23 cellular contexts compared by ENCODE assay signal in the genomic region with DNA sequence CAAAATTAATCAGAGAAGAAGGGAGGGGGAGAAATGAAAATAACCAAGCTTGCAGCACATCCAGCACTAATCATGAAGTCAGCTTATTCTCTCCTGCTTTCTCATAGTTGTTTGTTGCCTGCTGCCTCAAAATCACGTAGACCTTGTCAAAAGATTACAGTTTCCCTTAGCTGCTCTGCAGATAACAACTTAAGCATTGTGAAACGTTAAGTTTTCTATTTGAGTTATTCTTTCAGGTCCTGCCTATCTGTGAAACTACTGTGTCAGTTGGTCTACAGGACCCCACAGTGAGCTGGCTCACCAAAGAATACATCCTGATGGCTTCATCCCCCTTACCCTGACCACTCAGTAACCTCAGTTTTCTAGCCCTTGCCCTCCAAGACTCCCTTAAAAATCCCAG. TPM values are rescaled to one million over a fixed set of nuclear protein-coding genes. Genes with fewer than 3 reads are reported as not detected.
DNase-seq lines count a peak whose midpoint lies in the region; ATAC-seq, FAIRE-seq and TF ChIP-seq lines count a peak whose summit lies in the region.
"Had no signal": no experiment of that assay in that cellular context is flagged by ENCODE, and none has a peak within 500 bp of the region (broad histone marks: within the 10 kb centered on the region; RNA-seq: fewer than 3 reads in every experiment).

No MANE protein-coding gene starts in this region.

- in situ Hi-C loops in HepG2 (cut with HindIII; ENCODE audit: extremely low pct_ligation_motif_present, low pct_unique_long_range_greater_than_20kb): no loop called here

- H3K4me1 ChIP-seq in HepG2 (ENCODE audit: insufficient read depth, low read length) (no peaks in the 10 kb centered on the region; the same call in 1 of the 2 replicates), right lobe of liver (no peaks in the 10 kb centered on the region)
- H3K4me1 ChIP-seq: Caco-2, HAP-1 had no signal

- intact Hi-C loops in HepG2 (cut with micrococcal nuclease; ENCODE audit: unreplicated experiment) (no loop called here), right lobe of liver (cut with DNase I) (no loop called here)
- intact Hi-C loops in activated T-helper 2 cell treated with anti-CD3 and anti-CD28 coated beads, Interferon-gamma antibody, Interleukin-2, Interleukin-4, amounts not matched to agents 10 μg/mL and 5 μg/mL and 100 μg/mL, durations not matched to agents 14 hours and 24 hours and 36 hours (cut with micrococcal nuclease): loop anchor here (5.0 kb wide), 2 partner anchors 55 to 95 kb away; no protein-coding TSS in a partner anchor

- no peaks in the 10 kb centered on the region for H4K20me1 ChIP-seq in HepG2 (ENCODE audit: insufficient read depth, low read length)

- TF ChIP-seq RAD21 in HepG2 (CRISPR knock-in tag; IDR thresholded peaks at IDR 0.05): no peak

- no peaks in the 10 kb centered on the region for H3K9me3 ChIP-seq in HepG2 (ENCODE audit: low read length)
- no peaks in the 10 kb centered on the region for H3K9me3 ChIP-seq in right lobe of liver
- H3K9me3 ChIP-seq: Caco-2, HAP-1 had no signal

- H3K36me3 ChIP-seq in HepG2 (replicated peaks in 1 of 2; ENCODE audit: control insufficient read depth in 1 of 2, insufficient read depth in 2 of 2, low read length in 2 of 2) (no peaks in the 10 kb centered on the region), right lobe of liver (no peaks in the 10 kb centered on the region)
- H3K36me3 ChIP-seq: HAP-1 had no signal

- H3K9me3 Mint-ChIP-seq in activated T-helper 2 cell treated with anti-CD3 and anti-CD28 coated beads, Interferon-gamma antibody, Interleukin-2, Interleukin-4, amounts not matched to agents 10 μg/mL and 5 μg/mL and 100 μg/mL, durations not matched to agents 14 hours and 24 hours and 36 hours: peaks cover 8% of the 10 kb centered on the region
- H3K9me3 Mint-ChIP-seq in nephron progenitor cell: no peaks in the 10 kb centered on the region
- H3K9me3 Mint-ChIP-seq: CD4-positive, alpha-beta memory T cell; HFFc6 had no signal

- TF ChIP-seq EP300 in HepG2 (IDR thresholded peaks at IDR 0.05; ENCODE audit: low read depth in 2 of 2, low read length in 2 of 2) (no peak), HepG2 (CRISPR knock-in tag; IDR thresholded peaks at IDR 0.05; ENCODE audit: borderline replicate concordance) (no peak)

- no peak overlapping the region for H3K4me2 ChIP-seq in HepG2 (ENCODE audit: low read depth, low read length)

- TF ChIP-seq CTCF in HepG2 (CRISPR knock-in tag; IDR thresholded peaks at IDR 0.05) (no peak), right lobe of liver (IDR thresholded peaks at IDR 0.05) (no peak), nephron progenitor cell (IDR thresholded peaks at IDR 0.05) (no peak)

- TF ChIP-seq POLR2A in HepG2 (IDR thresholded peaks at IDR 0.05; ENCODE audit: insufficient read depth in 1 of 2, low read depth in 2 of 2, low read length in 2 of 2) (no peak), right lobe of liver (IDR thresholded peaks at IDR 0.05) (no peak)

- no peaks in the 10 kb centered on the region for H3K27me3 Mint-ChIP-seq in activated T-helper 2 cell treated with anti-CD3 and anti-CD28 coated beads, Interferon-gamma antibody, Interleukin-2, Interleukin-4, amounts not matched to agents 10 μg/mL and 5 μg/mL and 100 μg/mL, durations not matched to agents 14 hours and 24 hours and 36 hours (ENCODE audit: low read depth)
- no peaks in the 10 kb centered on the region for H3K27me3 Mint-ChIP-seq in nephron progenitor cell (ENCODE audit: low read depth, poor library complexity)

- H3K36me3 Mint-ChIP-seq in activated T-helper 2 cell treated with anti-CD3 and anti-CD28 coated beads, Interferon-gamma antibody, Interleukin-2, Interleukin-4, amounts not matched to agents 10 μg/mL and 5 μg/mL and 100 μg/mL, durations not matched to agents 14 hours and 24 hours and 36 hours (ENCODE audit: low read depth): peaks cover 4% of the 10 kb centered on the region
- no peaks in the 10 kb centered on the region for H3K36me3 Mint-ChIP-seq in nephron progenitor cell (ENCODE audit: low read depth)
- H3K36me3 Mint-ChIP-seq: CD4-positive, alpha-beta memory T cell had no signal

- no peak overlapping the region for H3K4me3 Mint-ChIP-seq in activated T-helper 2 cell treated with anti-CD3 and anti-CD28 coated beads, Interferon-gamma antibody, Interleukin-2, Interleukin-4, amounts not matched to agents 10 μg/mL and 5 μg/mL and 100 μg/mL, durations not matched to agents 14 hours and 24 hours and 36 hours (ENCODE audit: low read depth)
- no peak overlapping the region for H3K4me3 Mint-ChIP-seq in nephron progenitor cell
- H3K4me3 Mint-ChIP-seq: CD4-positive, alpha-beta memory T cell; HFFc6 had no signal

- WGBS in HepG2 (ENCODE audit: low lambda C conversion rate): 14% methylated on average over 2 of the region's 2 CpGs
- WGBS in right lobe of liver (ENCODE audit: insufficient coverage, low coverage, low lambda C conversion rate, missing lambda C conversion rate): 63% methylated on average over 2 of the region's 2 CpGs

- no peak for DNase-seq in HepG2 (ENCODE audit: low spot score)
- DNase-seq in right lobe of liver: no peak
- no peak for DNase-seq in activated T-helper 2 cell treated with anti-CD3 and anti-CD28 coated beads, Interferon-gamma antibody, Interleukin-2, Interleukin-4, amounts not matched to agents 10 μg/mL and 5 μg/mL and 100 μg/mL, durations not matched to agents 14 hours and 24 hours and 36 hours (ENCODE audit: low spot score)
- no peak for DNase-seq in nephron progenitor cell
- no peak for DNase-seq in inferior parietal cortex (ENCODE audit: extremely low spot score)
- no peak for DNase-seq in DMS 273 (lab: John Stamatoyannopoulos, UW; ENCODE audit: unreplicated experiment)
- DNase-seq: C1 segment of cervical spinal cord; Caco-2; CD4-positive, alpha-beta memory T cell; DMS 273 treated with DMSO at 0.1 percent for 48 hours; DMS79; EL; GDM1; GOT3; HFFc6 had no signal

- no peak overlapping the region for H2AFZ ChIP-seq in HepG2 (ENCODE audit: low read length)

- ATAC-seq in HepG2 (no peak), right lobe of liver (no peak), GM18519 (IDR thresholded peaks at IDR 0.05; ENCODE audit: low FRiP score, unreplicated experiment) (no peak)

- peak overlapping the region; percentile 11 for H3K27ac Mint-ChIP-seq in activated T-helper 2 cell treated with anti-CD3 and anti-CD28 coated beads, Interferon-gamma antibody, Interleukin-2, Interleukin-4, amounts not matched to agents 10 μg/mL and 5 μg/mL and 100 μg/mL, durations not matched to agents 14 hours and 24 hours and 36 hours
- H3K27ac Mint-ChIP-seq in nephron progenitor cell: peak overlapping the region; percentile 86
- H3K27ac Mint-ChIP-seq: CD4-positive, alpha-beta memory T cell; HFFc6 had no signal

- no peaks in the 10 kb centered on the region for H3K79me2 ChIP-seq in HepG2 (ENCODE audit: insufficient read depth, low read length)

- no peak overlapping the region for H3K9ac ChIP-seq in HepG2 (ENCODE audit: insufficient read depth, low read depth, low read length)

- H3K4me3 ChIP-seq in HepG2 (replicated peaks in 1 of 3; ENCODE audit: insufficient read depth in 1 of 3, low read depth in 2 of 3, low read length in 3 of 3) (no peak overlapping the region), right lobe of liver (no peak overlapping the region)
- H3K4me3 ChIP-seq: HAP-1 had no signal

- CTCF ChIA-PET in HepG2 (lab: Yijun Ruan, JAX; ENCODE audit: low intra/inter-chr PET ratio, low total read pairs): interaction anchor here (2.6 kb wide), 1 partner anchor 155 kb away, joined by 40 read pairs; no protein-coding TSS in a partner anchor

- H3K27ac ChIP-seq in HepG2 (ENCODE audit: extremely low read length, insufficient read depth, low read length): no peak overlapping the region
- no peak overlapping the region for H3K27ac ChIP-seq in right lobe of liver

- H3K4me1 Mint-ChIP-seq in activated T-helper 2 cell treated with anti-CD3 and anti-CD28 coated beads, Interferon-gamma antibody, Interleukin-2, Interleukin-4, amounts not matched to agents 10 μg/mL and 5 μg/mL and 100 μg/mL, durations not matched to agents 14 hours and 24 hours and 36 hours (ENCODE audit: low read depth): peaks cover 21% of the 10 kb centered on the region
- no peaks in the 10 kb centered on the region for H3K4me1 Mint-ChIP-seq in nephron progenitor cell

- no peak for FAIRE-seq in HepG2 (lab: Jason Lieb, UNC)
- FAIRE-seq: GM12891, GM18507, H54 had no signal

- POLR2A ChIA-PET in HepG2 (lab: Yijun Ruan, JAX): no interaction called here

- BruUV-seq in HepG2 (replicated peaks; lab: Mats Ljungman, UMichigan): no TSS peak

- H3K27me3 ChIP-seq in HepG2 (ENCODE audit: control insufficient read depth in 1 of 2, insufficient read depth in 2 of 2, low read length in 2 of 2) (no peaks in the 10 kb centered on the region), right lobe of liver (no peaks in the 10 kb centered on the region)

RNA-seq across cellular contexts. Expression of gene SLC17A4, which starts 32.9 kb away (rescaled TPM):
- total RNA-seq in HepG2 (2016; rRNA removed; fragmentation: Illumina TruSeq; extraction: Trizol) (0.07 TPM in 2 replicates), right lobe of liver (10 to 100 TPM in 4 of 6 experiments, 1 to 10 TPM in 2; 6.8 to 23.7 (median 19.5) TPM)
- total RNA-seq in HepG2 (2016; cell fraction: cytosol; rRNA removed; fragmentation: Illumina TruSeq; extraction: Trizol; ENCODE audit: low read depth): not detected in 2 replicates
- total RNA-seq in HepG2 (2016; cell fraction: insoluble cytoplasmic fraction; rRNA removed; fragmentation: Illumina TruSeq; extraction: Trizol): not detected in 2 replicates
- not detected in 2 replicates for total RNA-seq in HepG2 (2016; cell fraction: membrane; rRNA removed; fragmentation: Illumina TruSeq; extraction: Trizol)
- total RNA-seq in HepG2 (2016; cell fraction: nucleus; rRNA removed; fragmentation: Illumina TruSeq; extraction: Trizol): 0.16 and 0.22 TPM in 2 replicates
- 0.04 TPM in 1 of 2 replicates, not detected in the other for polyA plus RNA-seq in HepG2 (2011; rRNA removed)
- polyA plus RNA-seq in HepG2 (2011; cell fraction: cytosol; rRNA removed): not detected in 2 replicates
- polyA plus RNA-seq in HepG2 (2011; cell fraction: nucleus; rRNA removed): 0.05 and 0.10 TPM in 2 replicates
- polyA plus RNA-seq in HepG2 (2012): 0.08 and 0.56 TPM in 2 replicates
- polyA plus RNA-seq in HepG2 (2016; cell fraction: cytosol; fragmentation: Illumina TruSeq; extraction: Trizol; ENCODE audit: low read depth): not detected in 2 replicates
- not detected in 2 replicates for polyA plus RNA-seq in HepG2 (2016; cell fraction: insoluble cytoplasmic fraction; fragmentation: Illumina TruSeq; extraction: Trizol; ENCODE audit: low read depth)
- polyA plus RNA-seq in HepG2 (2016; cell fraction: membrane; fragmentation: Illumina TruSeq; extraction: Trizol; ENCODE audit: low read depth): not detected in 2 replicates
- polyA plus RNA-seq in HepG2 (2016; cell fraction: nucleus; fragmentation: Illumina TruSeq; extraction: Trizol; ENCODE audit: insufficient read depth, low read depth): 0.40 and 0.76 TPM in 2 replicates
- polyA minus RNA-seq in HepG2 (2011; rRNA and poly(A)+ RNA removed; ENCODE audit: low replicate concordance): 0.14 TPM in 1 of 2 replicates, not detected in the other
- not detected in 2 replicates for polyA minus RNA-seq in HepG2 (2011; cell fraction: cytosol; rRNA and poly(A)+ RNA removed)
- 0.25 and 0.26 TPM in 2 replicates for polyA minus RNA-seq in HepG2 (2011; cell fraction: nucleus; rRNA and poly(A)+ RNA removed)
- total RNA-seq in activated T-helper 2 cell treated with anti-CD3 and anti-CD28 coated beads, Interferon-gamma antibody, Interleukin-2, Interleukin-4, amounts not matched to agents 10 μg/mL and 5 μg/mL and 100 μg/mL, durations not matched to agents 14 hours and 24 hours and 36 hours: not detected in 2 replicates
- total RNA-seq: A172; A673; CD4-positive, alpha-beta memory T cell; HFFc6 had no signal
- polyA plus RNA-seq: BJ; CD4-positive, alpha-beta memory T cell had no signal

RNA-seq across cellular contexts. Expression of gene SLC17A1, which starts 44.4 kb away (rescaled TPM):
- total RNA-seq in HepG2 (2016; rRNA removed; fragmentation: Illumina TruSeq; extraction: Trizol) (0.09 TPM in 1 of 2 replicates, not detected in the other), right lobe of liver (10 to 100 TPM; 10.5 to 22.8 (median 14.5) TPM)
- not detected in 2 replicates for total RNA-seq in HepG2 (2016; cell fraction: cytosol; rRNA removed; fragmentation: Illumina TruSeq; extraction: Trizol; ENCODE audit: low read depth)
- total RNA-seq in HepG2 (2016; cell fraction: insoluble cytoplasmic fraction; rRNA removed; fragmentation: Illumina TruSeq; extraction: Trizol): 0.09 TPM in 1 of 2 replicates, not detected in the other
- not detected in 2 replicates for total RNA-seq in HepG2 (2016; cell fraction: membrane; rRNA removed; fragmentation: Illumina TruSeq; extraction: Trizol)
- 0.31 TPM in 1 of 2 replicates, not detected in the other for total RNA-seq in HepG2 (2016; cell fraction: nucleus; rRNA removed; fragmentation: Illumina TruSeq; extraction: Trizol)
- 2.1 TPM in 2 replicates for polyA plus RNA-seq in HepG2 (2011; rRNA removed)
- polyA plus RNA-seq in HepG2 (2011; cell fraction: cytosol; rRNA removed): 1.3 and 1.8 TPM in 2 replicates
- 3.2 and 3.6 TPM in 2 replicates for polyA plus RNA-seq in HepG2 (2011; cell fraction: nucleus; rRNA removed)
- polyA plus RNA-seq in HepG2 (2012): 6.8 and 19.2 TPM in 2 replicates
- polyA plus RNA-seq in HepG2 (2016; cell fraction: cytosol; fragmentation: Illumina TruSeq; extraction: Trizol; ENCODE audit: low read depth): not detected in 2 replicates
- polyA plus RNA-seq in HepG2 (2016; cell fraction: insoluble cytoplasmic fraction; fragmentation: Illumina TruSeq; extraction: Trizol; ENCODE audit: low read depth): not detected in 2 replicates
- polyA plus RNA-seq in HepG2 (2016; cell fraction: membrane; fragmentation: Illumina TruSeq; extraction: Trizol; ENCODE audit: low read depth): not detected in 2 replicates
- polyA plus RNA-seq in HepG2 (2016; cell fraction: nucleus; fragmentation: Illumina TruSeq; extraction: Trizol; ENCODE audit: insufficient read depth, low read depth): not detected in 2 replicates
- polyA minus RNA-seq in HepG2 (2011; rRNA and poly(A)+ RNA removed; ENCODE audit: low replicate concordance): 2.6 TPM in 1 of 2 replicates, not detected in the other
- polyA minus RNA-seq in HepG2 (2011; cell fraction: cytosol; rRNA and poly(A)+ RNA removed): 0.79 and 1.3 TPM in 2 replicates
- polyA minus RNA-seq in HepG2 (2011; cell fraction: nucleus; rRNA and poly(A)+ RNA removed): 4.0 and 6.5 TPM in 2 replicates
- total RNA-seq in activated T-helper 2 cell treated with anti-CD3 and anti-CD28 coated beads, Interferon-gamma antibody, Interleukin-2, Interleukin-4, amounts not matched to agents 10 μg/mL and 5 μg/mL and 100 μg/mL, durations not matched to agents 14 hours and 24 hours and 36 hours: 0.32 and 0.34 TPM in 2 replicates
- total RNA-seq: A172, A673, Caco-2, HFFc6 had no signal
- polyA plus RNA-seq: BJ; CD4-positive, alpha-beta memory T cell had no signal
